3 cellular contexts compared by ENCODE assay signal in the genomic region with DNA sequence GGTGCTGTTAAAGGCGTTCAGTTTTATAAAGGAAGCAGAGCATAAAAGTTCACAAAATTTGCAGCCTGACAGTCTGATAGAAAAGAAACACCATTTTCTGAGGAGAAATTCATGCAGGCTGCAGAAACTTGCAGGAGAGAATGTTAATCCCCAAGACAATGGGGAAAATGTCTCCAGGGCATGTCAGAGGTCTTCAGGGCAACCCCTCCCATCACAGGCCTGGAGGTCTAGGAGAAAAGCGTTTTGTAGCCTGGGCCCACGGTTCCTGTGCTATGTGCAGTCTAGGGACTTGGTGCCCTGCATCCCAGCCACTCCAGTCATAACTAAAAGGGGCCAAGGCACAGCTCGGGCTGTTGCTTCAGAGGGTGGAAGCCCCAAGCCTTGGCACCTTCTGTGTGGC.
"Had no signal": no experiment of that assay in that cellular context is flagged by ENCODE, and none has a peak within 500 bp of the region (broad histone marks: within the 10 kb centered on the region; RNA-seq: fewer than 3 reads in every experiment).

No MANE protein-coding gene starts in this region.

- ATAC-seq: GM12878 had no signal

- H3K4me3 ChIP-seq: GM12878 had no signal

- DNase-seq: GDM1, GF-D8 had no signal
